Comparison of ENCODE assay signal across 8 cellular contexts in genomic region chr15:40108855-40109735, GRCh38. TPM values are rescaled to one million over a fixed set of nuclear protein-coding genes. Genes with fewer than 3 reads are reported as not detected.
DNase-seq lines count a peak whose midpoint lies in the region; TF ChIP-seq lines count a peak whose summit lies in the region.

Gene BMF, minus strand, starts transcription at chr15:40108879. Its CDS starts 2,793 bp downstream, at chr15:40106086.

- no peaks in the 10 kb centered on the region for H3K27me3 ChIP-seq in testis

- H3K27ac ChIP-seq in testis = peak within 1 kb of the TSS; percentile 79 to 86

- in situ Hi-C loops in SK-MEL-5 (cut with HindIII; ENCODE audit: low pct_unique_long_range_greater_than_20kb, low sequenced_read_pairs) = no loop called here

- H3K9me3 ChIP-seq in testis = no peaks in the 10 kb centered on the region

- H3K36me3 ChIP-seq in testis (ENCODE audit: low read depth, missing control alignments) = no peaks in the 10 kb centered on the region

- H3K27ac Mint-ChIP-seq in activated naive CD4-positive, alpha-beta T cell treated with anti-CD3 and anti-CD28 coated beads for 36 hours = peak within 1 kb of the TSS; percentile 31

- WGBS in testis, 2 donors = 3 to 4% methylated on average over 28 to 48 of the region's 48 CpGs

- H3K9me3 Mint-ChIP-seq in activated naive CD4-positive, alpha-beta T cell treated with anti-CD3 and anti-CD28 coated beads for 36 hours = no peaks in the 10 kb centered on the region

- DNase-seq in GM03348 (ENCODE audit: low spot score) (peak; percentile 97), HFF-Myc (ENCODE audit: extremely low read depth, low read depth) (peak; percentile 96), NAMALWA (ENCODE audit: low spot score) (peak; percentile 97), SK-MEL-5 (ENCODE audit: low read depth, low spot score) (peak; percentile 97), glomerular endothelial cell (ENCODE audit: extremely low read depth, low read depth, low spot score) (peak; percentile 92), occipital lobe (lab: John Stamatoyannopoulos, UW) (peak; percentile 91), testis (peak; percentile 100)
- DNase-seq in activated naive CD4-positive, alpha-beta T cell treated with anti-CD3 and anti-CD28 coated beads for 36 hours = peak; percentile 98

- CTCF ChIA-PET in activated naive CD4-positive, alpha-beta T cell treated with anti-CD3 and anti-CD28 coated beads for 36 hours (lab: Charles Lee) = interaction anchor here (1.2 to 14.6 kb wide), 3 partner anchors 9 to 65 kb away, joined by 3 to 189 read pairs (median 181); no protein-coding TSS in a partner anchor

- intact Hi-C loops in activated naive CD4-positive, alpha-beta T cell treated with anti-CD3 and anti-CD28 coated beads for 36 hours (cut with micrococcal nuclease) = loop anchor here (1.0 to 5.0 kb wide), 5 partner anchors 45 to 326 kb away; partner anchors contain the start of genes EIF2AK4, FSIP1 and INAFM2
- intact Hi-C loops in testis (cut with DNase I; ENCODE audit: low total_unique reads) = loop anchor here (10.0 kb wide), 1 partner anchor 64 kb away; no protein-coding TSS in a partner anchor

- peak; percentile 25 for TF ChIP-seq CTCF in HFF-Myc (IDR thresholded peaks at IDR 0.05; ENCODE audit: low read depth, low read length, missing control alignments)
- peak in 1 of 3 experiments; percentile 3 for TF ChIP-seq CTCF in testis (IDR thresholded peaks at IDR 0.05)

- peaks cover 40% of the 10 kb centered on the region for H3K4me1 Mint-ChIP-seq in activated naive CD4-positive, alpha-beta T cell treated with anti-CD3 and anti-CD28 coated beads for 36 hours (ENCODE audit: low read depth)

- H3K36me3 Mint-ChIP-seq in activated naive CD4-positive, alpha-beta T cell treated with anti-CD3 and anti-CD28 coated beads for 36 hours (ENCODE audit: low read depth) = no peaks in the 10 kb centered on the region

- TF ChIP-seq POLR2A in testis (IDR thresholded peaks at IDR 0.05) = no peak

- H3K4me3 Mint-ChIP-seq in activated naive CD4-positive, alpha-beta T cell treated with anti-CD3 and anti-CD28 coated beads for 36 hours = peak within 1 kb of the TSS; percentile 84

- H3K27me3 Mint-ChIP-seq in activated naive CD4-positive, alpha-beta T cell treated with anti-CD3 and anti-CD28 coated beads for 36 hours (ENCODE audit: low read depth) = no peaks in the 10 kb centered on the region

- H3K4me1 ChIP-seq in testis = peaks cover 31% of the 10 kb centered on the region

- H3K4me3 ChIP-seq in HFF-Myc (replicated peaks; ENCODE audit: low read depth, low read length) = peak within 1 kb of the TSS; percentile 51
- H3K4me3 ChIP-seq in testis = peak within 1 kb of the TSS; percentile 78 to 88

RNA-seq across cellular contexts. Expression of gene BMF, which starts in this region (rescaled TPM):
- total RNA-seq in SK-MEL-5 (2014; rRNA removed; shearing (Covaris generic)) = 6.9 and 7.8 TPM in 2 replicates
- 10.0 and 12.2 TPM in 2 replicates for polyA plus RNA-seq in SK-MEL-5 (2015; cell fraction: cytosol; rRNA removed)
- 14.8 and 33.6 TPM in 2 replicates for polyA plus RNA-seq in SK-MEL-5 (2015; cell fraction: nucleus; rRNA removed)
- 10 to 100 TPM in 1 of 2 experiments, 1 to 10 TPM in 1; 9.4 to 10.3 TPM for total RNA-seq in activated naive CD4-positive, alpha-beta T cell treated with anti-CD3 and anti-CD28 coated beads for 36 hours
- total RNA-seq in glomerular endothelial cell = 13.0 and 48.1 TPM in 2 replicates
- 4.2 TPM for total RNA-seq in occipital lobe
- total RNA-seq in testis = 1 to 10 TPM; 6.9 to 7.7 TPM
- polyA plus RNA-seq in testis (ENCODE audit: insufficient read depth, low read depth, low replicate concordance) = 4.9 TPM

Comparison
In these comparisons a context has a peak if more than half of its experiments do, and no peak if none do; other contexts are left out.
1. Peak in every context shown above with its lines: DNase-seq, H3K4me3 ChIP-seq and H3K27ac ChIP-seq.